Comparison of ENCODE assay signal across 9 cellular contexts in the genomic region with DNA sequence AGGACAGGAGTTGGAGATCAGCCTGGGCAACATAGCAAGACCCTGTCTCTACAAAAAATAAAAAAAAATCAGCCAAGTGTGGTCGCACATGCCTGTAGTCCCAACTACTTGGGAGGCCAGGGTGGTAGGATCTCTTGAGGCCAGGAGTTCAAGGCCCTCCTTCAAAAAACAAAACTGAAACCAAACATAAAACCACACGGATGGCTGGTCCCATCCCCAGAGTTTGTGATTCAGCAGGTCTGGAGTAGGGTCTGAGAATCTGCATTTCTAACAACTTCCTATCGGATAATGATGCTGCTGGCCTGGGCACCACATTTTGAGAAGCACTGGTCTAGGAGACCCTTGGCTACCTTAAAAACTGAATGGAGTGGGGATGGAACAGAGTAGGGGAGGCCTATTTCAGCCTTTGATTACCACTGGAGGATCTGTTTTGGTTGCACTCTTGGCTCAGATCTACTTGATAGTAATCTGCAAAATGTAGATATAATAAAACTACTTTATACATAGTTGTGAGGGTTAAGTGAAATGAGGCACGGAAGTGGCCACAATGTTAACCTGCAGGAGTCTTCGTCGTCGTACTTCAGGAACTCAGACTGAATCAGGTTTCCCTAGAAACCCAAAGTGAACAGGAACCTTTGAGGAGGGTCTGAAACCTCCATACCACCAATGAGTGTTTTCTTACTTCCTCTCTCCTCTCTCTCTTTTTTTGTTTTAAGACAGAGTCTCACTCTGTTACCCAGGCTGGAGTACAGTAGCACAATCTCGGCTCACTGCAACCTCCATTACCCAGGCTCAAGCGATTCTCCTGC. TPM values are rescaled to one million over a fixed set of nuclear protein-coding genes. Genes with fewer than 3 reads are reported as not detected.
DNase-seq lines count a peak whose midpoint lies in the region; ATAC-seq, FAIRE-seq and TF ChIP-seq lines count a peak whose summit lies in the region.
"Had no signal": no experiment of that assay in that cellular context is flagged by ENCODE, and none has a peak within 500 bp of the region (broad histone marks: within the 10 kb centered on the region; RNA-seq: fewer than 3 reads in every experiment).

No MANE protein-coding gene starts in this region.

- peaks cover 4% of the 10 kb centered on the region for H3K4me1 Mint-ChIP-seq in type B pancreatic cell (ENCODE audit: unreplicated experiment)

- in situ Hi-C loops in GM12878 (cut with MboI) = no loop called here

- peak overlapping the region; percentile 52 for H3K27ac ChIP-seq in GM12878 (ENCODE audit: control insufficient read depth, insufficient read depth)
- H3K27ac ChIP-seq: cardiac muscle cell had no signal

- no TSS peak for BruUV-seq in GM12878 (replicated peaks; lab: Mats Ljungman, UMichigan)

- no peaks in the 10 kb centered on the region for H3K79me2 ChIP-seq in GM12878 (ENCODE audit: control insufficient read depth, insufficient read depth, low read length)

- WGBS in GM12878 (ENCODE audit: insufficient coverage, insufficient replicate concordance, low lambda C conversion rate, missing lambda C conversion rate) = 48% methylated on average over 9 of the region's 9 CpGs

- RAD21 ChIA-PET in GM12878 (lab: Charles Lee; ENCODE audit: unreplicated experiment) = interaction anchor here (1.2 to 1.4 kb wide), 2 partner anchors 24 to 125 kb away, joined by 4 to 5 read pairs; no protein-coding TSS in a partner anchor

- SMC1A ChIA-PET in GM12878 (lab: Charles Lee; ENCODE audit: uncharacterized antibody, unreplicated experiment) = interaction anchor here (1.2 to 4.1 kb wide), 5 partner anchors 11 to 125 kb away, joined by 6 to 45 read pairs (median 15); a partner anchor contains a TSS

- intact Hi-C loops in GM12878 (cut with micrococcal nuclease; ENCODE audit: unreplicated experiment) = loop anchor here (10.0 kb wide), 1 partner anchor 125 kb away; no protein-coding TSS in a partner anchor

- H3K9me3 ChIP-seq in GM12878 (replicated peaks; ENCODE audit: control insufficient read depth, insufficient read depth, low read length) (no peaks in the 10 kb centered on the region), MG63 (no peaks in the 10 kb centered on the region)

- POLR2A ChIA-PET in GM12878 (lab: Charles Lee) = interaction anchor here (0.8 to 3.0 kb wide), 4 partner anchors 19 to 78 kb away, joined by 3 to 11 read pairs (median 5); a partner anchor contains a TSS

- peak overlapping the region; percentile 66 for H2AFZ ChIP-seq in GM12878 (ENCODE audit: control insufficient read depth, low read depth, low read length)

- no peaks in the 10 kb centered on the region for H4K20me1 ChIP-seq in GM12878 (ENCODE audit: control insufficient read depth, insufficient read depth)

- no peaks in the 10 kb centered on the region for H3K36me3 ChIP-seq in GM12878 (ENCODE audit: control insufficient read depth in 2 of 2, insufficient read depth in 2 of 2, low read length in 1 of 2)
- no peaks in the 10 kb centered on the region for H3K36me3 ChIP-seq in MG63
- H3K36me3 ChIP-seq: cardiac muscle cell had no signal

- peak overlapping the region; percentile 31 for H3K9ac ChIP-seq in GM12878 (ENCODE audit: control insufficient read depth, insufficient read depth, low read length)

- H3K36me3 Mint-ChIP-seq in type B pancreatic cell = no peaks in the 10 kb centered on the region

- H3K27ac Mint-ChIP-seq in type B pancreatic cell = no peak overlapping the region

- no peaks in the 10 kb centered on the region for H3K27me3 Mint-ChIP-seq in type B pancreatic cell

- peak; percentile 96 for FAIRE-seq in GM12878 (lab: Jason Lieb, UNC)

- TF ChIP-seq EP300 in GM12878 (IDR thresholded peaks at IDR 0.05; ENCODE audit: borderline replicate concordance in 1 of 2, control insufficient read depth in 1 of 2, low read depth in 2 of 2, low read length in 2 of 2) = no peak

- TF ChIP-seq CTCF in GM12878 (IDR thresholded peaks at IDR 0.05 in 2 of 3, conservative IDR thresholded peaks at IDR 0.05 in 1 of 3; ENCODE audit: control insufficient read depth in 2 of 3, extremely low read depth in 1 of 3, insufficient read depth in 1 of 3, low read depth in 3 of 3, low read length in 3 of 3) (no peak), type B pancreatic cell (conservative IDR thresholded peaks at IDR 0.05) (no peak)

- CTCF ChIA-PET in GM12878 (lab: Yijun Ruan, JAX) = interaction anchor here (1.0 to 2.0 kb wide), 7 partner anchors 9 to 128 kb away, joined by 3 to 7 read pairs (median 5); no protein-coding TSS in a partner anchor

- peak overlapping the region; percentile 81 for H3K4me2 ChIP-seq in GM12878 (ENCODE audit: control insufficient read depth, insufficient read depth)

- H3K4me3 ChIP-seq in GM12878 (no peak overlapping the region), MG63 (no peak overlapping the region)
- H3K4me3 ChIP-seq: cardiac muscle cell had no signal

- DNase-seq in GM12878 (ENCODE audit: low read depth, low spot score) (peak; percentile 46), type B pancreatic cell (ENCODE audit: extremely low spot score, unreplicated experiment) (no peak), MG63 (no peak), NCI-H69 (lab: John Stamatoyannopoulos, UW) (no peak), SK-N-DZ (ENCODE audit: low spot score) (no peak)

- H3K4me3 Mint-ChIP-seq in type B pancreatic cell = no peak overlapping the region

- TF ChIP-seq POLR2A in GM12878 (IDR thresholded peaks at IDR 0.05; ENCODE audit: low read depth, low read length) = no peak

- H3K9me3 Mint-ChIP-seq in type B pancreatic cell = no peaks in the 10 kb centered on the region

- H3K27me3 ChIP-seq in GM12878 (replicated peaks in 1 of 2; ENCODE audit: control insufficient read depth in 2 of 2, insufficient read depth in 2 of 2, low read length in 1 of 2) (no peaks in the 10 kb centered on the region), MG63 (no peaks in the 10 kb centered on the region)
- H3K27me3 ChIP-seq: cardiac muscle cell had no signal

- TF ChIP-seq RAD21 in GM12878 (IDR thresholded peaks at IDR 0.05; ENCODE audit: insufficient read depth, low read depth, low read length) = no peak

- peaks cover 13% of the 10 kb centered on the region for H3K4me1 ChIP-seq in GM12878 (ENCODE audit: control insufficient read depth, insufficient read depth, low read length)

- ATAC-seq in GM18502 (IDR thresholded peaks at IDR 0.05; ENCODE audit: poor library complexity, unreplicated experiment) = peak; percentile 80
- peak; percentile 78 for ATAC-seq in GM21447 (IDR thresholded peaks at IDR 0.05; ENCODE audit: unreplicated experiment)
- ATAC-seq in HG03354 (IDR thresholded peaks at IDR 0.05; ENCODE audit: poor library complexity, severe bottlenecking, unreplicated experiment) = peak; percentile 84
- ATAC-seq in GM12878 = peak; percentile 78

TF ChIP-seq in GM12878, 131 proteins besides CTCF, POLR2A, EP300 and RAD21:
- TF ChIP-seq ZNF384 (IDR thresholded peaks at IDR 0.05; ENCODE audit: borderline replicate concordance, low read depth, low read length) (peak; percentile 61; the same call in 1 of the 2 replicates), MEF2B (IDR thresholded peaks at IDR 0.05; ENCODE audit: partially characterized antibody, poor library complexity, severe bottlenecking) (no peak), ETV6 (conservative IDR thresholded peaks at IDR 0.05 in 1 of 2, IDR thresholded peaks at IDR 0.05 in 1 of 2; ENCODE audit: borderline replicate concordance in 1 of 2, low read depth in 1 of 2) (peak in 1 of 2 experiments; percentile 19; a peak in 1 of 4 replicates), GABPA (IDR thresholded peaks at IDR 0.05; ENCODE audit: low read depth) (0 out of 2 replicates have a peak, but pooled peaks have one; percentile 27), RUNX3 (IDR thresholded peaks at IDR 0.05; ENCODE audit: low read length) (0 out of 2 replicates have a peak, but pooled peaks have one; percentile 30), LARP7 (IDR thresholded peaks at IDR 0.05) (no peak), SPI1 (IDR thresholded peaks at IDR 0.05; ENCODE audit: borderline replicate concordance, insufficient read depth, low read depth, low read length) (peak; percentile 44; the same call in 1 of the 2 replicates)

RNA-seq across cellular contexts. Expression of a gene that starts 25.5 kb away (rescaled TPM):
- total RNA-seq in GM12878 (2013; cell fraction: nucleolus; rRNA removed) = 84.1 and 88.2 TPM in 2 replicates
- total RNA-seq in GM12878 (2014; rRNA removed) (24.7 and 25.6 TPM in 2 replicates), GM12878 (2014; rRNA removed; fragmentation: Illumina TruSeq; extraction: Trizol) (37.9 and 40.8 TPM in 2 replicates), GM12878 (2021) (33.3 and 34.6 TPM in 2 replicates), type B pancreatic cell (ENCODE audit: low replicate concordance) (74.7 and 95.0 TPM in 2 replicates)
- polyA plus RNA-seq in GM12878 (2011; ENCODE audit: low read depth) = 16.9 TPM
- polyA plus RNA-seq in GM12878 (2011; rRNA removed) (69.8 and 74.4 TPM in 2 replicates), GM12878 (2014; fragmentation: Illumina TruSeq; extraction: Trizol) (53.8 and 62.5 TPM in 2 replicates), GM12878 (2014; fragmentation: Nextera tagmentation; extraction: Ambion mirVana) (10 to 100 TPM; 18.4 to 26.6 TPM), GM12878 (2014; rRNA removed) (23.2 and 28.7 TPM in 2 replicates), GM12878 (2016; fragmentation: Nextera tagmentation; extraction: Ambion mirVana) (10 to 100 TPM; 41.1 to 43.9 TPM)
- 42.8 and 43.2 TPM in 2 replicates for polyA plus RNA-seq in GM12878 (2011; cell fraction: cytosol; rRNA removed)
- 42.6 and 56.3 TPM in 2 replicates for polyA plus RNA-seq in GM12878 (2011; cell fraction: nucleus; rRNA removed)
- 19.1 and 28.9 TPM in 2 replicates for polyA plus RNA-seq in GM12878 (2012)
- 60.6 and 80.9 TPM in 2 replicates for polyA minus RNA-seq in GM12878 (2011; rRNA and poly(A)+ RNA removed)
- polyA minus RNA-seq in GM12878 (2011; cell fraction: cytosol; rRNA and poly(A)+ RNA removed) = 21.4 and 27.0 TPM in 2 replicates
- polyA minus RNA-seq in GM12878 (2011; cell fraction: nucleus; rRNA and poly(A)+ RNA removed) = 28.7 and 37.0 TPM in 2 replicates
- 71.7 and 97.4 TPM in 2 replicates for total RNA-seq in MG63 (2014; rRNA removed; shearing (Covaris generic); ENCODE audit: low replicate concordance)
- polyA plus RNA-seq in SK-N-DZ (2014; cell fraction: cytosol; rRNA removed) = 25.8 and 33.2 TPM in 2 replicates
- polyA plus RNA-seq in SK-N-DZ (2014; cell fraction: nucleus; rRNA removed) = 27.5 and 49.4 TPM in 2 replicates
